14 cellular contexts compared by ENCODE assay signal in the genomic region with DNA sequence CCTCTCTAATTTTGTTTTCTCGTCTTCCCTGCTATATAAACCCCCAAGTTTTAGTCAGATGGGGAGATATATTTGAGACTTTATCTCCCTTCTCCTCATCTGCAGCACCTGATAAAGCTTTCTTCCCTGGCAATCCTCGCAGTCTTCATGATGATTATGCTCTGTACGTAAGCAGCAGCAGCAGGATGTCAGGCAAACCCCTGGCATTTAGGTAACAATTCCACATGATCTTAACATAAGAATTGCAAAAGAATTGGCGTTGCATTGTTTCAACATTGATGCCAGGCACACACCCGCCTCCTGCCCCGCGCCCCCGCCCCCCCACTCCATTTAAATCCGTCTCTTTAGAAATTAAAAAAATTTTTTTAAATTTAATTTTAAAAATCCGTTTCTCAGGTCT. TPM values are rescaled to one million over a fixed set of nuclear protein-coding genes. Genes with fewer than 3 reads are reported as not detected.
DNase-seq lines count a peak whose midpoint lies in the region; TF ChIP-seq lines count a peak whose summit lies in the region.
"Had no signal": no experiment of that assay in that cellular context is flagged by ENCODE, and none has a peak within 500 bp of the region (broad histone marks: within the 10 kb centered on the region; RNA-seq: fewer than 3 reads in every experiment).

No MANE protein-coding gene starts in this region.

- no peaks in the 10 kb centered on the region for H3K36me3 ChIP-seq in H7 (replicated peaks; ENCODE audit: control insufficient read depth, insufficient read depth, low read length)
- H3K36me3 ChIP-seq in smooth muscle cell (ENCODE audit: low read depth) = no peaks in the 10 kb centered on the region
- H3K36me3 ChIP-seq: BE2C had no signal

- H3K27me3 ChIP-seq in H7 (ENCODE audit: control insufficient read depth, insufficient read depth, low read length) (no peaks in the 10 kb centered on the region), smooth muscle cell (ENCODE audit: low read depth) (no peaks in the 10 kb centered on the region)
- H3K27me3 ChIP-seq: BE2C had no signal

- no peak for TF ChIP-seq CTCF in fibroblast of pulmonary artery (IDR thresholded peaks at IDR 0.05; ENCODE audit: low read length, missing control alignments)
- TF ChIP-seq CTCF in smooth muscle cell (IDR thresholded peaks at IDR 0.05; ENCODE audit: borderline replicate concordance, insufficient read depth, poor library complexity, severe bottlenecking) = no peak

- H3K4me1 ChIP-seq in smooth muscle cell (ENCODE audit: low read depth) = peaks cover 5% of the 10 kb centered on the region

- H3K4me2 ChIP-seq in smooth muscle cell = peak overlapping the region; percentile 3

- DNase-seq in H7 (peak; percentile 57), amniotic epithelial cell (ENCODE audit: low read depth) (peak; percentile 40), fibroblast of pulmonary artery (ENCODE audit: low read depth) (peak; percentile 38), smooth muscle cell (lab: John Stamatoyannopoulos, UW; ENCODE audit: unreplicated experiment) (no peak), NCI-H2227 (lab: John Stamatoyannopoulos, UW; ENCODE audit: unreplicated experiment) (no peak)
- no peak for DNase-seq in activated CD4-positive, CD25-positive, alpha-beta regulatory T cell treated with anti-CD3 and anti-CD28 coated beads, Interleukin-2, amount 50 U/mL, for 72 hours
- no peak for DNase-seq in activated naive CD4-positive, alpha-beta T cell (lab: John Stamatoyannopoulos, UW)
- DNase-seq: activated B cell treated with CpG ODN at 0.5 μM for 24 hours; activated effector memory CD4-positive, alpha-beta T cell treated with Interleukin-2 at 50 U/mL for 16 hours; BE2C; DMS 273 treated with DMSO at 0.1 percent for 48 hours; effector memory CD4-positive, alpha-beta T cell; NCI-H1436 treated with DMSO at 0.1 percent for 48 hours had no signal

- no peaks in the 10 kb centered on the region for H3F3A ChIP-seq in smooth muscle cell (ENCODE audit: low read depth)

- no peaks in the 10 kb centered on the region for H4K20me1 ChIP-seq in smooth muscle cell (ENCODE audit: low read depth)

- WGBS in smooth muscle cell (ENCODE audit: low lambda C conversion rate) = 82% methylated on average over 10 of the region's 10 CpGs

- H3K4me3 ChIP-seq in H7 (ENCODE audit: insufficient read depth, low read depth, low read length) (no peak overlapping the region), fibroblast of pulmonary artery (replicated peaks; ENCODE audit: low read depth, low read length) (no peak overlapping the region), smooth muscle cell (no peak overlapping the region)
- H3K4me3 ChIP-seq: K562 had no signal

- no peaks in the 10 kb centered on the region for H3K9me3 ChIP-seq in smooth muscle cell (replicated peaks; ENCODE audit: low read depth)
- H3K9me3 ChIP-seq: BE2C had no signal

- peak overlapping the region; percentile 3 for H3K9ac ChIP-seq in smooth muscle cell (ENCODE audit: low read depth)

- H3K27ac ChIP-seq in smooth muscle cell (ENCODE audit: low read depth) = peak overlapping the region; percentile 77

- H2AFZ ChIP-seq in smooth muscle cell (ENCODE audit: low read depth) = no peak overlapping the region

- H3K79me2 ChIP-seq in smooth muscle cell (ENCODE audit: low read depth) = no peaks in the 10 kb centered on the region

RNA-seq across cellular contexts. Expression of gene PKD1L1, which starts 6.1 kb away (rescaled TPM):
- total RNA-seq in H7 (2014; rRNA removed; shearing (Covaris generic)) = 0.07 and 0.15 TPM in 2 replicates
- 0.04 and 0.18 TPM in 2 replicates for total RNA-seq in smooth muscle cell
- polyA plus RNA-seq in smooth muscle cell = 0.06 TPM in 1 of 2 replicates, not detected in the other

RNA-seq across cellular contexts. Expression of gene HUS1, which starts 37.3 kb away (rescaled TPM):
- total RNA-seq in H7 (2014; rRNA removed; shearing (Covaris generic)) = 12.2 and 15.9 TPM in 2 replicates
- total RNA-seq in smooth muscle cell = 35.8 and 39.1 TPM in 2 replicates
- 13.2 and 17.4 TPM in 2 replicates for polyA plus RNA-seq in smooth muscle cell

Comparison
In these comparisons a context has a peak if more than half of its experiments do, and no peak if none do; other contexts are left out.
1. DNase-seq: peak in H7 (single experiment), amniotic epithelial cell (single experiment) and fibroblast of pulmonary artery (single experiment); none in smooth muscle cell (single experiment), activated CD4-positive, CD25-positive, alpha-beta regulatory T cell treated with anti-CD3 and anti-CD28 coated beads, Interleukin-2, amount 50 U/mL, for 72 hours (single experiment), NCI-H2227 (single experiment) and activated naive CD4-positive, alpha-beta T cell (0 of 4).